Comparison of ENCODE assay signal across 17 cellular contexts in genomic region chr1:36251794-36252481, GRCh38. TPM values are rescaled to one million over a fixed set of nuclear protein-coding genes. Genes with fewer than 3 reads are reported as not detected.
DNase-seq lines count a peak whose midpoint lies in the region; ATAC-seq and TF ChIP-seq lines count a peak whose summit lies in the region.
"Had no signal": no experiment of that assay in that cellular context is flagged by ENCODE, and none has a peak within 500 bp of the region (broad histone marks: within the 10 kb centered on the region; RNA-seq: fewer than 3 reads in every experiment).

No MANE protein-coding gene starts in this region.

- H3K36me3 ChIP-seq in psoas muscle (ENCODE audit: insufficient read depth in 1 of 2, low read depth in 1 of 2): peaks cover 0 to 8% of the 10 kb centered on the region in 2 donors

- peak overlapping the region; percentile 44 for H3K27ac ChIP-seq in C4-2B
- peak overlapping the region; percentile 87 for H3K27ac ChIP-seq in epithelial cell of prostate
- H3K27ac ChIP-seq in psoas muscle: peak overlapping the region; percentile 79

- H3K4me1 Mint-ChIP-seq in HFFc6 (ENCODE audit: low read depth): peaks cover 70% of the 10 kb centered on the region

- DNase-seq in HFFc6 (no peak), epithelial cell of prostate (ENCODE audit: low read depth, low spot score) (no peak), psoas muscle (no peak), amygdala (lab: John Stamatoyannopoulos, UW) (no peak), NCI-H510A (lab: John Stamatoyannopoulos, UW) (no peak), OCI-M2 (lab: John Stamatoyannopoulos, UW; ENCODE audit: unreplicated experiment) (no peak)
- no peak for DNase-seq in activated CD4-positive, alpha-beta T cell treated with anti-CD3 and anti-CD28 coated beads, Interleukin-2, amount 50 U/mL, for 4 hours
- DNase-seq: activated CD8-positive, alpha-beta memory T cell treated with anti-CD3 and anti-CD28 coated beads, Interleukin-2, amount 50 U/mL, for 48 hours; C1 segment of cervical spinal cord; esophagus squamous epithelium; NCI-H1105 treated with DMSO at 0.1 percent for 48 hours; NCI-H226; occipital lobe; upper lobe of left lung had no signal

- no peaks in the 10 kb centered on the region for H3K9me3 ChIP-seq in psoas muscle
- H3K9me3 ChIP-seq: esophagus squamous epithelium, upper lobe of left lung had no signal

- peak; percentile 13 to 38 (median 20) for ATAC-seq in psoas muscle

- WGBS in psoas muscle, 3 donors: 41 to 46% (median 43%) methylated on average over 9 of the region's 9 CpGs

- intact Hi-C loops in psoas muscle (cut with DNase I): no loop called here

- peak overlapping the region; percentile 57 for H3K27ac Mint-ChIP-seq in HFFc6

- peaks cover 19% of the 10 kb centered on the region for H3K36me3 Mint-ChIP-seq in HFFc6 (ENCODE audit: low read depth)

- TF ChIP-seq CTCF in C4-2B (conservative IDR thresholded peaks at IDR 0.05) (no peak), HFFc6 (IDR thresholded peaks at IDR 0.05) (no peak), psoas muscle (IDR thresholded peaks at IDR 0.05) (no peak)

- no peak overlapping the region; the same call in 1 of the 2 replicates for H3K4me3 Mint-ChIP-seq in HFFc6

- no peaks in the 10 kb centered on the region for H3K27me3 ChIP-seq in psoas muscle (ENCODE audit: insufficient read depth in 3 of 3, low read length in 2 of 3)
- H3K27me3 ChIP-seq: esophagus squamous epithelium, upper lobe of left lung had no signal

- no peaks in the 10 kb centered on the region; the same call in 1 of the 2 replicates for H3K9me3 Mint-ChIP-seq in HFFc6
- H3K9me3 Mint-ChIP-seq: activated naive CD4-positive, alpha-beta T cell treated with anti-CD3 and anti-CD28 coated beads, Interleukin-2, amount 50 U/mL, for 24 hours had no signal

- peak overlapping the region; percentile 23 for H3K4me3 ChIP-seq in psoas muscle
- H3K4me3 ChIP-seq: esophagus squamous epithelium, lung, upper lobe of left lung had no signal

- peaks cover 83% of the 10 kb centered on the region for H3K4me1 ChIP-seq in psoas muscle

- no peaks in the 10 kb centered on the region for H3K27me3 Mint-ChIP-seq in HFFc6 (ENCODE audit: insufficient read depth)
- H3K27me3 Mint-ChIP-seq: activated naive CD4-positive, alpha-beta T cell treated with anti-CD3 and anti-CD28 coated beads, Interleukin-2, amount 50 U/mL, for 24 hours had no signal

RNA-seq across cellular contexts. Expression of gene THRAP3, which starts 27.7 kb away (rescaled TPM):
- 100 to 1,000 TPM; 116 to 126 (median 121) TPM for total RNA-seq in HFFc6 (2021; fragmentation: NEBNext Ultra II Directional; extraction: Animal tissue kit (Norgen Biotek cat#: 25700))
- total RNA-seq in psoas muscle: 100 to 1,000 TPM in 3 of 4 donors, 10 to 100 TPM in 1; 96.6 to 159 (median 124) TPM
- polyA plus RNA-seq in psoas muscle: 10 to 100 TPM; 45.8 to 92.9 (median 80.3) TPM

RNA-seq across cellular contexts. Expression of gene SH3D21, which starts 54.2 kb away (rescaled TPM):
- total RNA-seq in HFFc6 (2021; fragmentation: NEBNext Ultra II Directional; extraction: Animal tissue kit (Norgen Biotek cat#: 25700)): 1 to 10 TPM; 2.7 to 5.3 (median 2.9) TPM
- 1 to 10 TPM in 1 of 4 donors, under 1 TPM in 3; 0.69 to 1.1 (median 0.96) TPM for total RNA-seq in psoas muscle
- under 1 TPM; 0.36 to 0.88 (median 0.37) TPM for polyA plus RNA-seq in psoas muscle
